26 cellular contexts compared by ENCODE assay signal in genomic region chr2:181879295-181879694, GRCh38.
"Had no signal": no experiment of that assay in that cellular context is flagged by ENCODE, and none has a peak within 500 bp of the region (broad histone marks: within the 10 kb centered on the region; RNA-seq: fewer than 3 reads in every experiment).

No MANE protein-coding gene starts in this region.

- ATAC-seq: stimulated activated effector memory CD8-positive, alpha-beta T cell treated with anti-CD3 and anti-CD28 coated beads, Interleukin-12 subunit alpha, Interleukin-12 subunit beta, amount 100 ng/mL, for 72 hours; stimulated activated memory B cell treated with anti-CD40 and anti-IgM and Interleukin-4, amounts not matched to agents 10 μg/mL and 1 μg/mL and 100 μg/mL, for 72 hours; stimulated activated naive B cell treated with anti-CD40 and anti-IgM and Interleukin-4, amounts not matched to agents 10 μg/mL and 1 μg/mL and 100 μg/mL, for 72 hours; stimulated activated naive CD8-positive, alpha-beta T cell treated with anti-CD3 and anti-CD28 coated beads, Interleukin-15, amount 100 ng/mL, for 72 hours; stimulated activated naive CD8-positive, alpha-beta T cell treated with anti-CD3 and anti-CD28 coated beads, Interleukin-15, Interleukin-2, amounts not matched to agents 100 U/mL and 50 U/mL, for 24 hours; upper lobe of right lung had no signal

- DNase-seq: stimulated activated CD4-positive, alpha-beta T cell treated with anti-CD3 and anti-CD28 coated beads, Interleukin-2, amount 100 ng/mL, for 48 hours; stimulated activated CD4-positive, alpha-beta T cell treated with anti-CD3 and anti-CD28 coated beads, Interleukin-4, amount 100 ng/mL, for 1 hour; stimulated activated CD4-positive, alpha-beta T cell treated with anti-CD3 and anti-CD28 coated beads, Interleukin-4, amount 100 ng/mL, for 24 hours; stimulated activated CD4-positive, alpha-beta T cell treated with anti-CD3 and anti-CD28 coated beads, Interleukin-4, amount 100 ng/mL, for 4 hours; stimulated activated CD8-positive, alpha-beta memory T cell treated with anti-CD3 and anti-CD28 coated beads, Interleukin-4, amount 100 ng/mL, for 48 hours; stimulated activated naive B cell treated with anti-CD40 and anti-IgM and Interleukin-4, amounts not matched to agents 10 μg/mL and 1 μg/mL and 100 μg/mL, for 72 hours; stimulated activated naive CD4-positive, alpha-beta T cell; stimulated activated naive CD4-positive, alpha-beta T cell treated with Interleukin-2 at 50 U/mL for 16 hours; stimulated activated naive CD8-positive, alpha-beta T cell treated with anti-CD3 and anti-CD28 coated beads, Interleukin-15, amount 100 ng/mL, for 72 hours; stimulated activated naive CD8-positive, alpha-beta T cell treated with anti-CD3 and anti-CD28 coated beads, Interleukin-15, Interleukin-2, amounts not matched to agents 100 U/mL and 50 U/mL, for 24 hours; stomach; substantia nigra; testis; thyroid gland; tibial artery; transverse colon; trophoblast cell; upper lobe of left lung; upper lobe of right lung; uterus had no signal

- H3K4me3 ChIP-seq: stomach, suprapubic skin, testis, thoracic aorta, thyroid gland, tibial artery, tibial nerve, transverse colon, upper lobe of left lung, upper lobe of right lung, uterus, vagina had no signal

- H3K36me3 ChIP-seq: stomach, suprapubic skin, thoracic aorta, thyroid gland, tibial artery, tibial nerve, transverse colon, upper lobe of left lung, upper lobe of right lung, uterus, vagina had no signal

- H3K4me1 ChIP-seq: testis, tibial artery, upper lobe of right lung, uterus had no signal

- H3K27me3 ChIP-seq: stomach, suprapubic skin, testis, thyroid gland, tibial artery, tibial nerve, transverse colon, upper lobe of left lung, upper lobe of right lung, uterus, vagina had no signal

- H3K9me3 ChIP-seq: stomach, suprapubic skin, testis, thoracic aorta, thyroid gland, tibial artery, tibial nerve, transverse colon, upper lobe of left lung, upper lobe of right lung, uterus, vagina had no signal

- H3K27ac ChIP-seq: stomach, suprapubic skin, testis, thoracic aorta, thyroid gland, tibial artery, tibial nerve, transverse colon, upper lobe of left lung, upper lobe of right lung, uterus, vagina had no signal
